8 cellular contexts compared by ENCODE assay signal in genomic region chr7:77799078-77799964, GRCh38. TPM values are rescaled to one million over a fixed set of nuclear protein-coding genes. Genes with fewer than 3 reads are reported as not detected.
A peak's percentile ranks its signal among the peaks of the same experiment; 100 is the strongest.
DNase-seq lines count a peak whose midpoint lies in the region; ATAC-seq and TF ChIP-seq lines count a peak whose summit lies in the region.

No MANE protein-coding gene starts in this region.

- peak overlapping the region; percentile 95 for H3K4me3 ChIP-seq in HUES6 (ENCODE audit: low read depth, low read length)
- H3K4me3 ChIP-seq in SJSA1: peak overlapping the region; percentile 79
- H3K4me3 ChIP-seq in right atrium auricular region: peak overlapping the region; percentile 75 to 90
- peak overlapping the region; percentile 95 for H3K4me3 ChIP-seq in psoas muscle

- no peaks in the 10 kb centered on the region for H3K36me3 ChIP-seq in HUES6 (ENCODE audit: control insufficient read depth, insufficient read depth, low read length)
- peaks cover 22% of the 10 kb centered on the region for H3K36me3 ChIP-seq in SJSA1
- H3K36me3 ChIP-seq in right atrium auricular region: no peaks in the 10 kb centered on the region
- no peaks in the 10 kb centered on the region for H3K36me3 ChIP-seq in psoas muscle (ENCODE audit: insufficient read depth in 1 of 2, low read depth in 1 of 2)

- peak overlapping the region; percentile 89 for H3K9ac ChIP-seq in HUES6 (ENCODE audit: low read length)

- intact Hi-C loops in psoas muscle (cut with DNase I): loop anchor here (5.0 to 10.0 kb wide), 4 partner anchors 38 to 85 kb away; no protein-coding TSS in a partner anchor

- TF ChIP-seq CTCF in right atrium auricular region (IDR thresholded peaks at IDR 0.05) (no peak), psoas muscle (IDR thresholded peaks at IDR 0.05) (no peak)

- ATAC-seq in psoas muscle: peak; percentile 59 to 76 (median 68)

- H3K27me3 ChIP-seq in HUES6 (ENCODE audit: control insufficient read depth, insufficient read depth, low read length) (no peaks in the 10 kb centered on the region), SJSA1 (replicated peaks) (no peaks in the 10 kb centered on the region), right atrium auricular region (no peaks in the 10 kb centered on the region), psoas muscle (ENCODE audit: insufficient read depth in 3 of 3, low read length in 2 of 3) (no peaks in the 10 kb centered on the region)

- DNase-seq in NK-92 treated with Interleukin-12 subunit alpha and Interleukin-12 subunit beta, amount 100 ng/mL, for 24 hours (lab: John Stamatoyannopoulos, UW): peak; percentile 46
- no peak for DNase-seq in NK-92 (lab: John Stamatoyannopoulos, UW; ENCODE audit: unreplicated experiment)
- DNase-seq in SJSA1 (ENCODE audit: low read depth in 1 of 2, low spot score in 2 of 2): peak; percentile 53 to 60
- peak in 45 of 58 donors; percentile 12 to 64 (median 42) for DNase-seq in anterior cingulate cortex (lab: John Stamatoyannopoulos, UW)
- no peak for DNase-seq in right atrium auricular region (ENCODE audit: low spot score)
- DNase-seq in psoas muscle: peak; percentile 47 to 71
- DNase-seq in NCI-H128 (lab: John Stamatoyannopoulos, UW; ENCODE audit: unreplicated experiment): no peak

- WGBS in psoas muscle, 3 donors: 1 to 2% (median 1%) methylated on average over 49 to 55 of the region's 55 CpGs

- no peaks in the 10 kb centered on the region for H3K9me3 ChIP-seq in HUES6 (ENCODE audit: control insufficient read depth, insufficient read depth, low read depth, low read length)
- H3K9me3 ChIP-seq in SJSA1 (replicated peaks): no peaks in the 10 kb centered on the region
- no peaks in the 10 kb centered on the region for H3K9me3 ChIP-seq in right atrium auricular region
- no peaks in the 10 kb centered on the region for H3K9me3 ChIP-seq in psoas muscle

- peak overlapping the region; percentile 37; the same call in 1 of the 2 replicates for H3K27ac ChIP-seq in HUES6 (ENCODE audit: low read depth, low read length)
- peak overlapping the region; percentile 55 for H3K27ac ChIP-seq in SJSA1
- peak overlapping the region; percentile 90 for H3K27ac ChIP-seq in right atrium auricular region
- peak overlapping the region; percentile 98 for H3K27ac ChIP-seq in psoas muscle

- H3K4me1 ChIP-seq in HUES6 (ENCODE audit: control insufficient read depth, insufficient read depth, low read length) (peaks cover 18% of the 10 kb centered on the region), SJSA1 (replicated peaks) (peaks cover 19% of the 10 kb centered on the region), right atrium auricular region (peaks cover 0 to 23% of the 10 kb centered on the region in 2 donors), psoas muscle (peaks cover 47% of the 10 kb centered on the region)

RNA-seq across cellular contexts. Expression of gene PHTF2, which starts 0.7 kb away (rescaled TPM):
- total RNA-seq in SJSA1 (2014; rRNA removed; shearing (Covaris generic)): 55.9 and 68.9 TPM in 2 replicates
- total RNA-seq in right atrium auricular region: 10 to 100 TPM; 14.3 to 31.6 TPM
- total RNA-seq in psoas muscle: 10 to 100 TPM; 48.2 to 88.7 (median 66.3) TPM
- polyA plus RNA-seq in psoas muscle: 100 to 1,000 TPM in 1 of 3 donors, 10 to 100 TPM in 2; 16.7 to 101 (median 42.3) TPM

RNA-seq across cellular contexts. Expression of gene TMEM60, which starts 1.1 kb away (rescaled TPM):
- 22.5 and 25.3 TPM in 2 replicates for total RNA-seq in SJSA1 (2014; rRNA removed; shearing (Covaris generic))
- total RNA-seq in right atrium auricular region (10 to 100 TPM in 1 of 2 donors, 1 to 10 TPM in 1; 6.6 to 13.8 TPM), psoas muscle (10 to 100 TPM in 3 of 4 donors, 1 to 10 TPM in 1; 7.7 to 13.8 (median 12.3) TPM)
- 10 to 100 TPM; 17.2 to 39.3 (median 18.8) TPM for polyA plus RNA-seq in psoas muscle

Comparison
In these comparisons a context has a peak if more than half of its experiments do, and no peak if none do; other contexts are left out.
1. DNase-seq: peak in NK-92 treated with Interleukin-12 subunit alpha and Interleukin-12 subunit beta, amount 100 ng/mL, for 24 hours (single experiment), SJSA1 (2 of 2), anterior cingulate cortex (45 of 58) and psoas muscle (2 of 2); none in NK-92 (single experiment), right atrium auricular region (single experiment) and NCI-H128 (single experiment).
2. H3K27ac ChIP-seq: peak in every context shown above with its lines; median percentile 98 in psoas muscle; 90 in right atrium auricular region; 55 in SJSA1; 37 in HUES6.
3. Peak in every context shown above with its lines, with median percentiles within 50 percentile points of each other: H3K4me3 ChIP-seq.